In the genomic region with DNA sequence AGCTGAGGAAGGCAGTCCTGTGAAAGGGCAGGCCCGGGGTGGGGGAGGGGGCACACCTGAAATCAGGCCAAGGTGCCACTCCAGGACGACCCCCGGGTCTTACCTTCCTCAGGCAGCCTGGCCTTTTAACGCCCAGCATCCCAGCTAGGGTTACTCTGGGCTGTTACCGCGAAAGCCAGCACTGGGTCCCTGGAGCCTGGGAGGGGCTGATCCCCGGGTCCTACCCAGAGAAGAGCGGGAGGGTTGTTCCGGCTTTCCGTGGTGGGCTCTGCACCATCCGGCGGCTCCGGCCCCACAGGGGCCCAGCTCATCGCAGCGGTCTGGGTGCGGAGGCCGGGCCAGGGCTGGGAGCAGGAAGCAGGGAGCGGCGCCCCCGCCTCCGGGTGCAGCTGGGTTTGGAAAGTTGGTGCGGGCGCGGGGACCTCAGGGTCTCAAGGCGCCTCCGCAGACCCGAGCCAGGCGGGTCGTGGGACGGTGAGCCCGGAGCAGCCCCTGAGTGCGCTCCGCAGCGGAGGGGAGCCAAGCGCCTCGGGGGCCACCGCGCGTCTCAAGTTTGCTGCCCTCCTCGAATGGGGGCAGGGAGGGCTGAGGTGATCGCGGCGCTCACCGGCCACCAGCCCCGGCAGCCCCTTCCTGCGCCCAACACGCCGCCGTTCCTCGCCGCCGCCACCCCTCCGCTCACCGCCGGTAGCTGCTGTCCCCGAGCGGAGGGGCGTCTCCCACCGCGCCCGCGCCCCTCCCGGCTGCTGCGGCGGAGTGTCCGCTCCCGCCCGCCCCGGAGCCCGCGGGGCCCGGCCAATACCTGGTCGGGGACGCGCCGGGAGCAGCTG, we compare ENCODE assay signal across 9 cellular contexts. TPM values are rescaled to one million over a fixed set of nuclear protein-coding genes. Genes with fewer than 3 reads are reported as not detected.
DNase-seq lines count a peak whose midpoint lies in the region; ATAC-seq, FAIRE-seq and TF ChIP-seq lines count a peak whose summit lies in the region.
"Had no signal": no experiment of that assay in that cellular context is flagged by ENCODE, and none has a peak within 500 bp of the region (broad histone marks: within the 10 kb centered on the region; RNA-seq: fewer than 3 reads in every experiment).

No MANE protein-coding gene starts in this region.

- CTCF ChIA-PET in GM12878 (lab: Yijun Ruan, JAX), result interaction anchor here (1.5 kb wide), 1 partner anchor 9 kb away, joined by 5 read pairs; no protein-coding TSS in a partner anchor

- SMC1A ChIA-PET in GM12878 (lab: Charles Lee; ENCODE audit: uncharacterized antibody, unreplicated experiment), result no interaction called here

- 9% methylated on average over 33 of the region's 76 CpGs for WGBS in GM12878 (ENCODE audit: insufficient coverage, insufficient replicate concordance, low lambda C conversion rate, missing lambda C conversion rate)

- H3K36me3 ChIP-seq in HUES48 (ENCODE audit: control insufficient read depth, insufficient read depth, low read length), result no peaks in the 10 kb centered on the region
- H3K36me3 ChIP-seq in GM12878 (ENCODE audit: control insufficient read depth in 2 of 2, insufficient read depth in 2 of 2, low read length in 1 of 2), result no peaks in the 10 kb centered on the region
- no peaks in the 10 kb centered on the region for H3K36me3 ChIP-seq in iPS-20b (ENCODE audit: insufficient read depth, low read depth, low read length)
- no peaks in the 10 kb centered on the region for H3K36me3 ChIP-seq in skeletal muscle tissue (ENCODE audit: control insufficient read depth in 3 of 3, insufficient read depth in 3 of 3, low read length in 3 of 3)

- no peaks in the 10 kb centered on the region for H3K9me3 ChIP-seq in HUES48 (ENCODE audit: control insufficient read depth, insufficient read depth, low read length)
- H3K9me3 ChIP-seq in GM12878 (replicated peaks; ENCODE audit: control insufficient read depth, insufficient read depth, low read length), result no peaks in the 10 kb centered on the region
- H3K9me3 ChIP-seq in iPS-20b (ENCODE audit: insufficient read depth, low read depth, low read length), result no peaks in the 10 kb centered on the region
- no peaks in the 10 kb centered on the region for H3K9me3 ChIP-seq in skeletal muscle tissue (ENCODE audit: control insufficient read depth in 3 of 3, low read length in 3 of 3)

- TF ChIP-seq EP300 in GM12878 (IDR thresholded peaks at IDR 0.05; ENCODE audit: borderline replicate concordance in 1 of 2, control insufficient read depth in 1 of 2, low read depth in 2 of 2, low read length in 2 of 2), result no peak

- no peak for TF ChIP-seq POLR2A in GM12878 (IDR thresholded peaks at IDR 0.05; ENCODE audit: low read depth, low read length)

- no peak overlapping the region for H2AFZ ChIP-seq in GM12878 (ENCODE audit: control insufficient read depth, low read depth, low read length)

- in situ Hi-C loops in GM12878 (cut with MboI), result no loop called here

- no peak for TF ChIP-seq CTCF in GM12878 (IDR thresholded peaks at IDR 0.05 in 2 of 3, conservative IDR thresholded peaks at IDR 0.05 in 1 of 3; ENCODE audit: control insufficient read depth in 2 of 3, extremely low read depth in 1 of 3, insufficient read depth in 1 of 3, low read depth in 3 of 3, low read length in 3 of 3)

- POLR2A ChIA-PET in GM12878 (lab: Charles Lee), result interaction anchor here (0.6 kb wide), 1 partner anchor 9 kb away, joined by 3 read pairs; no protein-coding TSS in a partner anchor

- no peaks in the 10 kb centered on the region for H4K20me1 ChIP-seq in GM12878 (ENCODE audit: control insufficient read depth, insufficient read depth)

- no peak for FAIRE-seq in GM12878 (lab: Jason Lieb, UNC)

- no TSS peak for BruUV-seq in GM12878 (replicated peaks; lab: Mats Ljungman, UMichigan)

- peak overlapping the region; percentile 17; the same call in 1 of the 2 replicates for H3K4me2 ChIP-seq in GM12878 (ENCODE audit: control insufficient read depth, insufficient read depth)

- peaks cover 18% of the 10 kb centered on the region for H3K4me1 ChIP-seq in HUES48 (ENCODE audit: control insufficient read depth, insufficient read depth, low read length)
- no peaks in the 10 kb centered on the region for H3K4me1 ChIP-seq in GM12878 (ENCODE audit: control insufficient read depth, insufficient read depth, low read length)
- peaks cover 19% of the 10 kb centered on the region; the same call in 1 of the 2 replicates for H3K4me1 ChIP-seq in iPS-20b (ENCODE audit: insufficient read depth, low read length)
- H3K4me1 ChIP-seq in skeletal muscle tissue (ENCODE audit: control insufficient read depth in 3 of 3, insufficient read depth in 3 of 3, low read length in 3 of 3), result peaks cover 20 to 35% (median 27%) of the 10 kb centered on the region in 3 donors

- H3K4me3 ChIP-seq in HUES48 (ENCODE audit: low read depth, low read length), result peak overlapping the region; percentile 70
- H3K4me3 ChIP-seq in GM12878, result no peak overlapping the region
- peak overlapping the region; percentile 72 for H3K4me3 ChIP-seq in iPS-20b (ENCODE audit: low read length)
- H3K4me3 ChIP-seq in skeletal muscle tissue (ENCODE audit: low read length in 3 of 3), result peak overlapping the region; percentile 59 to 68 (median 65)

- ATAC-seq in GM12878, result no peak
- ATAC-seq in HG03520 (IDR thresholded peaks at IDR 0.05; ENCODE audit: unreplicated experiment), result no peak

- no peak for TF ChIP-seq RAD21 in GM12878 (IDR thresholded peaks at IDR 0.05; ENCODE audit: insufficient read depth, low read depth, low read length)

- DNase-seq in GM12878 (ENCODE audit: low read depth, low spot score), result no peak
- no peak for DNase-seq in effector CD4-positive, alpha-beta T cell
- DNase-seq in stimulated activated CD8-positive, alpha-beta memory T cell treated with anti-CD3 and anti-CD28 coated beads, Interleukin-4, amount 100 ng/mL, for 48 hours, result no peak
- no peak for DNase-seq in foreskin melanocyte
- DNase-seq: NCI-H2029 treated with DMSO at 0.1 percent for 48 hours had no signal

- RAD21 ChIA-PET in GM12878 (lab: Charles Lee; ENCODE audit: unreplicated experiment), result no interaction called here

- H3K27me3 ChIP-seq in HUES48 (ENCODE audit: control insufficient read depth, insufficient read depth, low read length) (peaks cover 56% of the 10 kb centered on the region), GM12878 (replicated peaks in 1 of 2; ENCODE audit: control insufficient read depth in 2 of 2, insufficient read depth in 2 of 2, low read length in 1 of 2) (peaks cover 26% of the 10 kb centered on the region in 2 experiments), iPS-20b (ENCODE audit: insufficient read depth, low read length) (peaks cover 76% of the 10 kb centered on the region), skeletal muscle tissue (ENCODE audit: control insufficient read depth in 3 of 3, insufficient read depth in 3 of 3, low read length in 3 of 3) (peaks cover 17 to 44% (median 36%) of the 10 kb centered on the region in 3 donors)

- H3K27ac ChIP-seq in HUES48 (ENCODE audit: low read depth, low read length), result no peak overlapping the region
- H3K27ac ChIP-seq in GM12878 (ENCODE audit: control insufficient read depth, insufficient read depth), result no peak overlapping the region
- H3K27ac ChIP-seq in iPS-20b (ENCODE audit: low read length), result no peak overlapping the region
- no peak overlapping the region for H3K27ac ChIP-seq in skeletal muscle tissue (ENCODE audit: low read depth, low read length)

- no peaks in the 10 kb centered on the region for H3K79me2 ChIP-seq in GM12878 (ENCODE audit: control insufficient read depth, insufficient read depth, low read length)

- intact Hi-C loops in GM12878 (cut with micrococcal nuclease; ENCODE audit: unreplicated experiment), result no loop called here

- H3K9ac ChIP-seq in HUES48 (ENCODE audit: low read depth, low read length), result no peak overlapping the region
- no peak overlapping the region for H3K9ac ChIP-seq in GM12878 (ENCODE audit: control insufficient read depth, insufficient read depth, low read length)
- no peak overlapping the region; the same call in 1 of the 2 replicates for H3K9ac ChIP-seq in iPS-20b (ENCODE audit: low read depth, low read length)
- H3K9ac ChIP-seq in skeletal muscle tissue (ENCODE audit: low read depth in 1 of 3, low read length in 3 of 3), result peak overlapping the region in 2 of 3 donors; percentile 59 to 60

TF ChIP-seq in GM12878, 131 proteins besides CTCF, POLR2A, EP300 and RAD21:
- TF ChIP-seq RCOR1 (conservative IDR thresholded peaks at IDR 0.05; ENCODE audit: low read depth, low read length) (no peak), SUZ12 (IDR thresholded peaks at IDR 0.05; ENCODE audit: unreplicated experiment) (peak; percentile 34)

RNA-seq across cellular contexts. Expression of a gene that starts 0.8 kb away (rescaled TPM):
- total RNA-seq in GM12878 (2013; cell fraction: nucleolus; rRNA removed), result not detected in 2 replicates
- total RNA-seq in GM12878 (2014; rRNA removed) (not detected in 2 replicates), GM12878 (2014; rRNA removed; fragmentation: Illumina TruSeq; extraction: Trizol) (not detected in 2 replicates), GM12878 (2021) (not detected in 2 replicates), skeletal muscle tissue (3.1 TPM)
- polyA plus RNA-seq in GM12878 (2011; ENCODE audit: low read depth), result not detected
- polyA plus RNA-seq in GM12878 (2011; rRNA removed) (not detected in 2 replicates), GM12878 (2014; fragmentation: Illumina TruSeq; extraction: Trizol) (not detected in 2 replicates), GM12878 (2014; fragmentation: Nextera tagmentation; extraction: Ambion mirVana) (not detected), GM12878 (2014; rRNA removed) (not detected in 2 replicates), GM12878 (2016; fragmentation: Nextera tagmentation; extraction: Ambion mirVana) (not detected)
- 0.03 TPM in 1 of 2 replicates, not detected in the other for polyA plus RNA-seq in GM12878 (2011; cell fraction: cytosol; rRNA removed)
- polyA plus RNA-seq in GM12878 (2011; cell fraction: nucleus; rRNA removed), result 0.06 and 0.07 TPM in 2 replicates
- not detected in 2 replicates for polyA plus RNA-seq in GM12878 (2012)
- not detected in 2 replicates for polyA minus RNA-seq in GM12878 (2011; rRNA and poly(A)+ RNA removed)
- not detected in 2 replicates for polyA minus RNA-seq in GM12878 (2011; cell fraction: cytosol; rRNA and poly(A)+ RNA removed)
- polyA minus RNA-seq in GM12878 (2011; cell fraction: nucleus; rRNA and poly(A)+ RNA removed), result not detected in 2 replicates

Comparison
In these comparisons a context has a peak if more than half of its experiments do, and no peak if none do; other contexts are left out.
1. H3K9ac ChIP-seq: peak in skeletal muscle tissue (2 of 3); none in HUES48 (single experiment), GM12878 (single experiment) and iPS-20b (single experiment).